Comparison of ENCODE assay signal across 10 cellular contexts in the genomic region with DNA sequence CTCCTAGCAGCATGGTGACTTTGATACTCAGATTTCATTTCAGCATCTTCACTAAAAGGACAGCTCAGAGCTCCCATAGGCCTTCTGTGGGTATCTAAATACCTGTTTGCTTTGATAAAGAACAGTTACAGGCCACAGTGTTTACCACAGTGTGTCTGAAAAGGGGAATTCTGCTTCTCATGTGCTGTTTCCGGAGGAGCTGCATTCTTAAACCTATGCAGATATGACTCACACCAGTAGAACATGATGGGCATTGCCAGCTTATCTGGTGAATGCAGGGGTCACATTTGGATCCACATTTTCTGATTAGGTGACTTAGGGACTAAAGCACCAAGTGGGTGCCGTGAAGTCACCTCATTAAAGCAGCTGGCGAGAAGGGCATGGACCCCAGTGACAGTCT. TPM values are rescaled to one million over a fixed set of nuclear protein-coding genes. Genes with fewer than 3 reads are reported as not detected.
DNase-seq lines count a peak whose midpoint lies in the region; ATAC-seq and TF ChIP-seq lines count a peak whose summit lies in the region.
"Had no signal": no experiment of that assay in that cellular context is flagged by ENCODE, and none has a peak within 500 bp of the region (broad histone marks: within the 10 kb centered on the region; RNA-seq: fewer than 3 reads in every experiment).

No MANE protein-coding gene starts in this region.

- 0 out of 2 replicates have a peak, but pooled peaks cover 3% of the 10 kb centered on the region for H3F3A ChIP-seq in PC-9 (ENCODE audit: insufficient read depth, low read depth)

- H3K4me3 ChIP-seq in gastroesophageal sphincter (no peak overlapping the region), PC-9 (no peak overlapping the region)

- H3K4me1 ChIP-seq in gastroesophageal sphincter (no peaks in the 10 kb centered on the region), PC-9 (replicated peaks; ENCODE audit: insufficient read depth) (no peaks in the 10 kb centered on the region)

- BruUV-seq in PC-9 (replicated peaks; lab: Mats Ljungman, UMichigan): no TSS peak

- H4K20me1 ChIP-seq in PC-9 (ENCODE audit: insufficient read depth): no peaks in the 10 kb centered on the region; the same call in 1 of the 2 replicates

- no peak for TF ChIP-seq EP300 in gastroesophageal sphincter (IDR thresholded peaks at IDR 0.05)

- no peak overlapping the region for H2AFZ ChIP-seq in PC-9

- no peak overlapping the region for H3K27ac ChIP-seq in gastroesophageal sphincter
- H3K27ac ChIP-seq in PC-9: no peak overlapping the region
- H3K27ac ChIP-seq: C4-2B had no signal

- no peak overlapping the region for H3K4me2 ChIP-seq in PC-9

- intact Hi-C loops in PC-9 (cut with micrococcal nuclease; ENCODE audit: unreplicated experiment): no loop called here

- H3K9me2 ChIP-seq in PC-9 (ENCODE audit: insufficient read depth): no peaks in the 10 kb centered on the region

- H3K36me3 ChIP-seq in gastroesophageal sphincter (peaks cover 0 to 100% of the 10 kb centered on the region in 2 donors), PC-9 (ENCODE audit: low read depth) (peaks cover 25% of the 10 kb centered on the region)

- H3K27me3 ChIP-seq in gastroesophageal sphincter: no peaks in the 10 kb centered on the region
- no peaks in the 10 kb centered on the region for H3K27me3 ChIP-seq in PC-9 (ENCODE audit: insufficient read depth, low read depth)

- peak; percentile 70 for ATAC-seq in GM18907 (IDR thresholded peaks at IDR 0.05; ENCODE audit: unreplicated experiment)
- peak; percentile 80 for ATAC-seq in HG03460 (IDR thresholded peaks at IDR 0.05; ENCODE audit: unreplicated experiment)
- ATAC-seq in gastroesophageal sphincter: no peak

- H3K9me3 ChIP-seq in gastroesophageal sphincter: no peaks in the 10 kb centered on the region
- no peaks in the 10 kb centered on the region for H3K9me3 ChIP-seq in PC-9 (ENCODE audit: insufficient read depth, low read depth)

- CTCF ChIA-PET in PC-9 (lab: Charles Lee): no interaction called here

- DNase-seq in CD1c-positive myeloid dendritic cell (ENCODE audit: extremely low spot score) (peak; percentile 2), astrocyte of the hippocampus (ENCODE audit: low read depth, low spot score) (peak; percentile 24), NCI-H82 treated with DMSO at 0.1 percent for 48 hours (lab: John Stamatoyannopoulos, UW; ENCODE audit: unreplicated experiment) (no peak), PC-9 (no peak), cerebellar nuclear complex (lab: John Stamatoyannopoulos, UW) (no peak)
- DNase-seq: KG1 had no signal

- POLR2A ChIA-PET in PC-9 (lab: Charles Lee; ENCODE audit: unreplicated experiment): no interaction called here

- H3K79me2 ChIP-seq in PC-9 (ENCODE audit: low read depth): no peaks in the 10 kb centered on the region

- WGBS in gastroesophageal sphincter (ENCODE audit: low coverage in 1 of 2), 2 donors: 83% methylated on average over 1 of the region's 3 CpGs; no CpG with 5 or more reads in 1 of the 2 donors

- TF ChIP-seq CTCF in gastroesophageal sphincter (IDR thresholded peaks at IDR 0.05) (no peak), PC-9 (conservative IDR thresholded peaks at IDR 0.05) (no peak)

- no peak for TF ChIP-seq POLR2A in gastroesophageal sphincter (IDR thresholded peaks at IDR 0.05)

RNA-seq across cellular contexts. Expression of a gene that starts 52.6 kb away (rescaled TPM):
- total RNA-seq in gastroesophageal sphincter: 10 to 100 TPM; 19.1 to 34.8 (median 28.4) TPM
- total RNA-seq in PC-9 (2021): 46.8 and 55.8 TPM in 2 replicates

Comparison
In these comparisons a context has a peak if more than half of its experiments do, and no peak if none do; other contexts are left out.
1. DNase-seq: peak in CD1c-positive myeloid dendritic cell (single experiment) and astrocyte of the hippocampus (single experiment); none in NCI-H82 treated with DMSO at 0.1 percent for 48 hours (single experiment), PC-9 (0 of 2) and cerebellar nuclear complex (0 of 2).